Comparison of ENCODE assay signal across 1 cellular context in genomic region chr5:32233696-32234447, GRCh38.
TF ChIP-seq lines count a peak whose summit lies in the region.

No MANE protein-coding gene starts in this region.

TF ChIP-seq in HepG2, 621 proteins besides CTCF, POLR2A, EP300 and RAD21 (continued from another document and continues in another):
- TF ChIP-seq, protein P1, sequence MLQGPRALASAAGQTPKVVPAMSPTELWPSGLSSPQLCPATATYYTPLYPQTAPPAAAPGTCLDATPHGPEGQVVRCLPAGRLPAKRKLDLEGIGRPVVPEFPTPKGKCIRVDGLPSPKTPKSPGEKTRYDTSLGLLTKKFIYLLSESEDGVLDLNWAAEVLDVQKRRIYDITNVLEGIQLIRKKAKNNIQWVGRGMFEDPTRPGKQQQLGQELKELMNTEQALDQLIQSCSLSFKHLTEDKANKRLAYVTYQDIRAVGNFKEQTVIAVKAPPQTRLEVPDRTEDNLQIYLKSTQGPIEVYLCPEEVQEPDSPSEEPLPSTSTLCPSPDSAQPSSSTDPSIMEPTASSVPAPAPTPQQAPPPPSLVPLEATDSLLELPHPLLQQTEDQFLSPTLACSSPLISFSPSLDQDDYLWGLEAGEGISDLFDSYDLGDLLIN (CRISPR knock-in tag; IDR thresholded peaks at IDR 0.05; ENCODE audit: borderline replicate concordance), result no peak
- TF ChIP-seq ZNF260 (CRISPR knock-in tag; IDR thresholded peaks at IDR 0.05; ENCODE audit: borderline replicate concordance, low read depth), result no peak
- TF ChIP-seq, protein P2, sequence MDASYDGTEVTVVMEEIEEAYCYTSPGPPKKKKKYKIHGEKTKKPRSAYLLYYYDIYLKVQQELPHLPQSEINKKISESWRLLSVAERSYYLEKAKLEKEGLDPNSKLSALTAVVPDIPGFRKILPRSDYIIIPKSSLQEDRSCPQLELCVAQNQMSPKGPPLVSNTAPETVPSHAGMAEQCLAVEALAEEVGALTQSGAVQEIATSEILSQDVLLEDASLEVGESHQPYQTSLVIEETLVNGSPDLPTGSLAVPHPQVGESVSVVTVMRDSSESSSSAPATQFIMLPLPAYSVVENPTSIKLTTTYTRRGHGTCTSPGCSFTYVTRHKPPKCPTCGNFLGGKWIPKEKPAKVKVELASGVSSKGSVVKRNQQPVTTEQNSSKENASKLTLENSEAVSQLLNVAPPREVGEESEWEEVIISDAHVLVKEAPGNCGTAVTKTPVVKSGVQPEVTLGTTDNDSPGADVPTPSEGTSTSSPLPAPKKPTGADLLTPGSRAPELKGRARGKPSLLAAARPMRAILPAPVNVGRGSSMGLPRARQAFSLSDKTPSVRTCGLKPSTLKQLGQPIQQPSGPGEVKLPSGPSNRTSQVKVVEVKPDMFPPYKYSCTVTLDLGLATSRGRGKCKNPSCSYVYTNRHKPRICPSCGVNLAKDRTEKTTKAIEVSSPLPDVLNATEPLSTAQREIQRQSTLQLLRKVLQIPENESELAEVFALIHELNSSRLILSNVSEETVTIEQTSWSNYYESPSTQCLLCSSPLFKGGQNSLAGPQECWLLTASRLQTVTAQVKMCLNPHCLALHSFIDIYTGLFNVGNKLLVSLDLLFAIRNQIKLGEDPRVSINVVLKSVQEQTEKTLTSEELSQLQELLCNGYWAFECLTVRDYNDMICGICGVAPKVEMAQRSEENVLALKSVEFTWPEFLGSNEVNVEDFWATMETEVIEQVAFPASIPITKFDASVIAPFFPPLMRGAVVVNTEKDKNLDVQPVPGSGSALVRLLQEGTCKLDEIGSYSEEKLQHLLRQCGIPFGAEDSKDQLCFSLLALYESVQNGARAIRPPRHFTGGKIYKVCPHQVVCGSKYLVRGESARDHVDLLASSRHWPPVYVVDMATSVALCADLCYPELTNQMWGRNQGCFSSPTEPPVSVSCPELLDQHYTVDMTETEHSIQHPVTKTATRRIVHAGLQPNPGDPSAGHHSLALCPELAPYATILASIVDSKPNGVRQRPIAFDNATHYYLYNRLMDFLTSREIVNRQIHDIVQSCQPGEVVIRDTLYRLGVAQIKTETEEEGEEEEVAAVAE (CRISPR knock-in tag; IDR thresholded peaks at IDR 0.05; ENCODE audit: borderline replicate concordance), result peak; percentile 39; the same call in 1 of the 2 replicates
- no peak for TF ChIP-seq HCFC1 (IDR thresholded peaks at IDR 0.05; ENCODE audit: low read depth, low read length)
- TF ChIP-seq, protein P3, sequence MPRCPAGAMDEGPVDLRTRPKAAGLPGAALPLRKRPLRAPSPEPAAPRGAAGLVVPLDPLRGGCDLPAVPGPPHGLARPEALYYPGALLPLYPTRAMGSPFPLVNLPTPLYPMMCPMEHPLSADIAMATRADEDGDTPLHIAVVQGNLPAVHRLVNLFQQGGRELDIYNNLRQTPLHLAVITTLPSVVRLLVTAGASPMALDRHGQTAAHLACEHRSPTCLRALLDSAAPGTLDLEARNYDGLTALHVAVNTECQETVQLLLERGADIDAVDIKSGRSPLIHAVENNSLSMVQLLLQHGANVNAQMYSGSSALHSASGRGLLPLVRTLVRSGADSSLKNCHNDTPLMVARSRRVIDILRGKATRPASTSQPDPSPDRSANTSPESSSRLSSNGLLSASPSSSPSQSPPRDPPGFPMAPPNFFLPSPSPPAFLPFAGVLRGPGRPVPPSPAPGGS (CRISPR knock-in tag; IDR thresholded peaks at IDR 0.05), result no peak
- TF ChIP-seq ZSCAN12 (CRISPR knock-in tag; IDR thresholded peaks at IDR 0.05), result no peak
- TF ChIP-seq, protein P4, sequence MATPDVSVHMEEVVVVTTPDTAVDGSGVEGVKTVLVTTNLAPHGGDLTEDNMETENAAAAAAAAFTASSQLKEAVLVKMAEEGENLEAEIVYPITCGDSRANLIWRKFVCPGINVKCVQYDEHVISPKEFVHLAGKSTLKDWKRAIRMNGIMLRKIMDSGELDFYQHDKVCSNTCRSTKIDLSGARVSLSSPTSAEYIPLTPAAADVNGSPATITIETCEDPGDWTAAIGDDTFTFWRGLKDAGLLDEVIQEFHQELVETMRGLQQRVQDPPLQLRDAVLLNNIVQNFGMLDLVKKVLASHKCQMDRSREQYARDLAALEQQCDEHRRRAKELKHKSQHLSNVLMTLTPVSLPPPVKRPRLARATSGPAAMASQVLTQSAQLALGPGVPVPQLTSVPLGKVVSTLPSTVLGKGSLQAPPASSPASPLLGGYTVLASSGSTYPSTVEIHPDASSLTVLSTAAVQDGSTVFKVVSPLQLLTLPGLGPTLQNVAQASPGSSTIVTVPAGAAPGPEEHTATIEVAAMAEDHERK (CRISPR knock-in tag; IDR thresholded peaks at IDR 0.05; ENCODE audit: low read depth), result peak; percentile 42; the same call in 1 of the 2 replicates
- TF ChIP-seq SUZ12 (IDR thresholded peaks at IDR 0.05; ENCODE audit: low read depth, low read length), result no peak
- peak; percentile 82 for TF ChIP-seq CBX1 (IDR thresholded peaks at IDR 0.05; ENCODE audit: low read depth)
- TF ChIP-seq ZNF850 (CRISPR knock-in tag; conservative IDR thresholded peaks at IDR 0.05), result no peak
- TF ChIP-seq KLF16 (CRISPR knock-in tag; IDR thresholded peaks at IDR 0.05), result peak in 1 of 2 experiments; percentile 71; a peak in 2 of 4 replicates
- TF ChIP-seq TAF15 (IDR thresholded peaks at IDR 0.05; ENCODE audit: low read depth, low read length, poor library complexity, severe bottlenecking), result no peak
- TF ChIP-seq, protein P5, sequence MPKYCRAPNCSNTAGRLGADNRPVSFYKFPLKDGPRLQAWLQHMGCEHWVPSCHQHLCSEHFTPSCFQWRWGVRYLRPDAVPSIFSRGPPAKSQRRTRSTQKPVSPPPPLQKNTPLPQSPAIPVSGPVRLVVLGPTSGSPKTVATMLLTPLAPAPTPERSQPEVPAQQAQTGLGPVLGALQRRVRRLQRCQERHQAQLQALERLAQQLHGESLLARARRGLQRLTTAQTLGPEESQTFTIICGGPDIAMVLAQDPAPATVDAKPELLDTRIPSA (CRISPR knock-in tag; IDR thresholded peaks at IDR 0.05; ENCODE audit: borderline replicate concordance), result no peak
- TF ChIP-seq MXD4 (CRISPR knock-in tag; IDR thresholded peaks at IDR 0.05), result peak; percentile 80
- TF ChIP-seq IRF1 (CRISPR knock-in tag; IDR thresholded peaks at IDR 0.05; ENCODE audit: low read depth), result no peak
- TF ChIP-seq AGO1 (IDR thresholded peaks at IDR 0.05; ENCODE audit: low read depth, low read length, poor library complexity, severe bottlenecking), result no peak
- TF ChIP-seq KIAA2018 (CRISPR knock-in tag; IDR thresholded peaks at IDR 0.05; ENCODE audit: borderline replicate concordance), result no peak
- TF ChIP-seq ZNF766 (CRISPR knock-in tag; IDR thresholded peaks at IDR 0.05; ENCODE audit: borderline replicate concordance), result no peak
- TF ChIP-seq TCF7 (IDR thresholded peaks at IDR 0.05; ENCODE audit: low read depth), result peak; percentile 91
- no peak for TF ChIP-seq RNF219 (CRISPR knock-in tag; IDR thresholded peaks at IDR 0.05)
- TF ChIP-seq, protein P6, sequence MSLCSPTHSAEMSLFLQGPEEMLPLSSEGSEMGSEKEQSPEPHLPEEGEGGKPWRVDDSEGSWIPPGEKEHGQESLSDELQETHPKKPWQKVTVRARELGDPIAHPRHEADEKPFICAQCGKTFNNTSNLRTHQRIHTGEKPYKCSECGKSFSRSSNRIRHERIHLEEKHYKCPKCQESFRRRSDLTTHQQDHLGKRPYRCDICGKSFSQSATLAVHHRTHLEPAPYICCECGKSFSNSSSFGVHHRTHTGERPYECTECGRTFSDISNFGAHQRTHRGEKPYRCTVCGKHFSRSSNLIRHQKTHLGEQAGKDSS (CRISPR knock-in tag; IDR thresholded peaks at IDR 0.05; ENCODE audit: borderline replicate concordance, low read depth), result peak; percentile 29; the same call in 1 of the 2 replicates
- no peak; the same call in 1 of the 2 replicates for TF ChIP-seq ZNF256 (CRISPR knock-in tag; conservative IDR thresholded peaks at IDR 0.05)
